In genomic region chr12:47818701-47819543, GRCh38 we compare ENCODE assay signal across 8 cellular contexts. TPM values are rescaled to one million over a fixed set of nuclear protein-coding genes. Genes with fewer than 3 reads are reported as not detected.
DNase-seq lines count a peak whose midpoint lies in the region; ATAC-seq and TF ChIP-seq lines count a peak whose summit lies in the region.

No MANE protein-coding gene starts in this region.

- ATAC-seq in GM19025 (IDR thresholded peaks at IDR 0.05; ENCODE audit: low read depth, unreplicated experiment) (peak; percentile 34), mucosa of descending colon (peak; percentile 49)

- intact Hi-C loops in activated CD4-positive, alpha-beta T cell treated with anti-CD3 and anti-CD28 coated beads, Interleukin-2, amount 10 ng/mL, durations not matched to agents 24 days and 14 days (cut with micrococcal nuclease): loop anchor here (1.0 to 10.0 kb wide), 4 partner anchors 11 to 1604 kb away; no protein-coding TSS in a partner anchor
- intact Hi-C loops in mucosa of descending colon (cut with DNase I, micrococcal nuclease): no loop called here
- intact Hi-C loops in tibial artery (cut with DNase I; ENCODE audit: low total_unique reads): no loop called here

- peaks cover 64% of the 10 kb centered on the region for H3K4me1 Mint-ChIP-seq in activated CD4-positive, alpha-beta T cell treated with anti-CD3 and anti-CD28 coated beads, Interleukin-2, amount 10 ng/mL, durations not matched to agents 24 days and 14 days
- H3K4me1 Mint-ChIP-seq in endodermal cell: peaks cover 51% of the 10 kb centered on the region

- CTCF ChIA-PET in AG04450 (lab: Charles Lee): interaction anchor here (0.6 to 2.7 kb wide), 4 partner anchors 14 to 274 kb away, joined by 3 to 22 read pairs (median 6); no protein-coding TSS in a partner anchor

- H3K9ac ChIP-seq in endodermal cell (ENCODE audit: extremely low read depth, low read length, poor library complexity, severe bottlenecking): peak overlapping the region; percentile 62

- H3K27me3 Mint-ChIP-seq in activated CD4-positive, alpha-beta T cell treated with anti-CD3 and anti-CD28 coated beads, Interleukin-2, amount 10 ng/mL, durations not matched to agents 24 days and 14 days: no peaks in the 10 kb centered on the region
- peaks cover 3% of the 10 kb centered on the region for H3K27me3 Mint-ChIP-seq in endodermal cell (ENCODE audit: insufficient read depth)

- peaks cover 50% of the 10 kb centered on the region for H3K36me3 Mint-ChIP-seq in activated CD4-positive, alpha-beta T cell treated with anti-CD3 and anti-CD28 coated beads, Interleukin-2, amount 10 ng/mL, durations not matched to agents 24 days and 14 days (ENCODE audit: low read depth)
- peaks cover 16% of the 10 kb centered on the region for H3K36me3 Mint-ChIP-seq in endodermal cell (ENCODE audit: low read depth)

- H3K27ac Mint-ChIP-seq in activated CD4-positive, alpha-beta T cell treated with anti-CD3 and anti-CD28 coated beads, Interleukin-2, amount 10 ng/mL, durations not matched to agents 24 days and 14 days: peak overlapping the region; percentile 99
- H3K27ac Mint-ChIP-seq in endodermal cell: peak overlapping the region; percentile 79

- H3K36me3 ChIP-seq in endodermal cell (ENCODE audit: control insufficient read depth, insufficient read depth, low read length) (peaks cover 19% of the 10 kb centered on the region), mucosa of descending colon (ENCODE audit: low read depth) (no peaks in the 10 kb centered on the region), tibial artery (no peaks in the 10 kb centered on the region)

- H3K4me1 ChIP-seq in endodermal cell (ENCODE audit: control insufficient read depth, insufficient read depth, low read length): peaks cover 19% of the 10 kb centered on the region
- peaks cover 30% of the 10 kb centered on the region for H3K4me1 ChIP-seq in mucosa of descending colon (ENCODE audit: low read depth)
- H3K4me1 ChIP-seq in tibial artery: peaks cover 12 to 82% (median 77%) of the 10 kb centered on the region in 4 donors

- H3K27ac ChIP-seq in AG04450 (ENCODE audit: low read depth, low read length) (peak overlapping the region; percentile 61), endodermal cell (ENCODE audit: low read depth, low read length) (peak overlapping the region; percentile 16), tibial artery (peak overlapping the region; percentile 91 to 99)

- peak overlapping the region; percentile 91 for H3K4me3 ChIP-seq in AG04450 (ENCODE audit: low read depth, low read length)
- H3K4me3 ChIP-seq in endodermal cell (ENCODE audit: low read length): peak overlapping the region; percentile 87
- H3K4me3 ChIP-seq in mucosa of descending colon: peak overlapping the region; percentile 68
- peak overlapping the region; percentile 62 to 81 for H3K4me3 ChIP-seq in tibial artery

- H3K9me3 Mint-ChIP-seq in activated CD4-positive, alpha-beta T cell treated with anti-CD3 and anti-CD28 coated beads, Interleukin-2, amount 10 ng/mL, durations not matched to agents 24 days and 14 days: peaks cover 4% of the 10 kb centered on the region
- no peaks in the 10 kb centered on the region for H3K9me3 Mint-ChIP-seq in endodermal cell

- DNase-seq in AG04450 (ENCODE audit: low read depth, low spot score) (no peak), HuH-7.5 (ENCODE audit: low spot score) (peak; percentile 84), endodermal cell (peak; percentile 91), mucosa of descending colon (peak; percentile 70 to 88 (median 85)), tibial artery (peak; percentile 63 to 86), NCI-H446 (lab: John Stamatoyannopoulos, UW) (no peak)
- DNase-seq in activated CD4-positive, alpha-beta T cell treated with anti-CD3 and anti-CD28 coated beads, Interleukin-2, amount 10 ng/mL, durations not matched to agents 24 days and 14 days: peak; percentile 88

- POLR2A ChIA-PET in AG04450 (lab: Yijun Ruan, JAX): interaction anchor here (0.6 to 1.3 kb wide), 3 partner anchors 9 to 38 kb away, joined by 3 to 8 read pairs (median 3); no protein-coding TSS in a partner anchor

- H3K4me3 Mint-ChIP-seq in activated CD4-positive, alpha-beta T cell treated with anti-CD3 and anti-CD28 coated beads, Interleukin-2, amount 10 ng/mL, durations not matched to agents 24 days and 14 days: peak overlapping the region; percentile 88
- peak overlapping the region; percentile 79 for H3K4me3 Mint-ChIP-seq in endodermal cell

- no peaks in the 10 kb centered on the region; the same call in 1 of the 2 replicates for H3K9me3 ChIP-seq in AG04450 (ENCODE audit: control insufficient read depth, insufficient read depth, low read length)
- no peaks in the 10 kb centered on the region for H3K9me3 ChIP-seq in endodermal cell (ENCODE audit: control insufficient read depth, low read length)
- no peaks in the 10 kb centered on the region for H3K9me3 ChIP-seq in mucosa of descending colon
- H3K9me3 ChIP-seq in tibial artery: no peaks in the 10 kb centered on the region

- WGBS in endodermal cell (ENCODE audit: insufficient coverage in 1 of 2, insufficient read length in 1 of 2), 2 experiments: 6 to 33% methylated on average over 9 to 49 of the region's 49 CpGs

- no peaks in the 10 kb centered on the region for H3K27me3 ChIP-seq in AG04450 (ENCODE audit: control insufficient read depth, insufficient read depth, low read length)
- no peaks in the 10 kb centered on the region for H3K27me3 ChIP-seq in endodermal cell (ENCODE audit: control insufficient read depth, insufficient read depth, low read length, poor library complexity, severe bottlenecking)
- no peaks in the 10 kb centered on the region for H3K27me3 ChIP-seq in tibial artery

- TF ChIP-seq CTCF in AG04450 (IDR thresholded peaks at IDR 0.05; ENCODE audit: low read depth, low read length) (peak; percentile 34), endodermal cell (conservative IDR thresholded peaks at IDR 0.05) (peak; percentile 61), mucosa of descending colon (IDR thresholded peaks at IDR 0.05) (no peak), tibial artery (IDR thresholded peaks at IDR 0.05) (peak in 1 of 2 experiments; percentile 35)

RNA-seq across cellular contexts. Expression of gene HDAC7, which starts 0.8 kb away (rescaled TPM):
- polyA plus RNA-seq in AG04450 (2011; rRNA removed): 17.1 and 22.1 TPM in 2 replicates
- 22.5 and 25.5 TPM in 2 replicates for polyA minus RNA-seq in AG04450 (2011; rRNA and poly(A)+ RNA removed)
- 405 and 419 TPM in 2 replicates for total RNA-seq in activated CD4-positive, alpha-beta T cell treated with anti-CD3 and anti-CD28 coated beads, Interleukin-2, amount 10 ng/mL, durations not matched to agents 24 days and 14 days
- total RNA-seq in endodermal cell: 100 to 1,000 TPM; 146 to 154 TPM
- polyA plus RNA-seq in endodermal cell (2013, experiment 1 of 2): 73.0 TPM
- polyA plus RNA-seq in endodermal cell (2013, experiment 2 of 2): 68.5 TPM
- total RNA-seq in mucosa of descending colon: 10 to 100 TPM; 19.5 to 67.4 (median 33.2) TPM

RNA-seq across cellular contexts. Expression of gene SLC48A1, which starts 45.9 kb away (rescaled TPM):
- polyA plus RNA-seq in AG04450 (2011; rRNA removed): 7.8 and 9.0 TPM in 2 replicates
- 9.3 and 12.2 TPM in 2 replicates for polyA minus RNA-seq in AG04450 (2011; rRNA and poly(A)+ RNA removed)
- total RNA-seq in activated CD4-positive, alpha-beta T cell treated with anti-CD3 and anti-CD28 coated beads, Interleukin-2, amount 10 ng/mL, durations not matched to agents 24 days and 14 days: 10.7 and 12.3 TPM in 2 replicates
- 10 to 100 TPM; 21.3 to 30.4 TPM for total RNA-seq in endodermal cell
- polyA plus RNA-seq in endodermal cell (2013, experiment 1 of 2): 13.9 TPM
- 13.5 TPM for polyA plus RNA-seq in endodermal cell (2013, experiment 2 of 2)
- total RNA-seq in mucosa of descending colon: 10 to 100 TPM; 17.2 to 35.4 (median 19.1) TPM

Comparison
In these comparisons a context has a peak if more than half of its experiments do, and no peak if none do; other contexts are left out.
1. DNase-seq: peak in HuH-7.5 (single experiment), activated CD4-positive, alpha-beta T cell treated with anti-CD3 and anti-CD28 coated beads, Interleukin-2, amount 10 ng/mL, durations not matched to agents 24 days and 14 days (single experiment), endodermal cell (single experiment), mucosa of descending colon (3 of 3) and tibial artery (2 of 2); none in AG04450 (single experiment) and NCI-H446 (0 of 2).
2. H3K27ac ChIP-seq: peak in every context shown above with its lines; median percentile 95 in tibial artery; 61 in AG04450; 16 in endodermal cell.
3. Peak in every context shown above with its lines, with median percentiles within 50 percentile points of each other: H3K4me3 ChIP-seq.